In genomic region chr4:158906073-158906472, GRCh38 we compare ENCODE assay signal across 12 cellular contexts.
A peak's percentile ranks its signal among the peaks of the same experiment; 100 is the strongest.
DNase-seq lines count a peak whose midpoint lies in the region; ATAC-seq and TF ChIP-seq lines count a peak whose summit lies in the region.
"Had no signal": no experiment of that assay in that cellular context is flagged by ENCODE, and none has a peak within 500 bp of the region (broad histone marks: within the 10 kb centered on the region; RNA-seq: fewer than 3 reads in every experiment).

No MANE protein-coding gene starts in this region.

- H3K27ac Mint-ChIP-seq in activated CD4-positive, alpha-beta T cell treated with anti-CD3 and anti-CD28 coated beads, Interleukin-2, amount 10 ng/mL, durations not matched to agents 7 days and 5 days, result peak overlapping the region; percentile 79

- H3K36me3 ChIP-seq in transverse colon, result no peaks in the 10 kb centered on the region

- peak; percentile 90 for ATAC-seq in GM21576 (IDR thresholded peaks at IDR 0.05; ENCODE audit: unreplicated experiment)
- peak; percentile 77 for ATAC-seq in HG03378 (IDR thresholded peaks at IDR 0.05; ENCODE audit: unreplicated experiment)

- H3K36me3 Mint-ChIP-seq in activated CD4-positive, alpha-beta T cell treated with anti-CD3 and anti-CD28 coated beads, Interleukin-2, amount 10 ng/mL, durations not matched to agents 7 days and 5 days (ENCODE audit: low read depth), result peaks cover 27% of the 10 kb centered on the region
- H3K36me3 Mint-ChIP-seq: IgD-negative memory B cell had no signal

- DNase-seq in activated CD4-positive, alpha-beta T cell treated with anti-CD3 and anti-CD28 coated beads, Interleukin-2, amount 10 ng/mL, durations not matched to agents 7 days and 5 days, result peak; percentile 45
- DNase-seq in activated CD4-positive, alpha-beta T cell treated with anti-CD3 and anti-CD28 coated beads, Interleukin-2, amount 50 U/mL, for 1 hour, result no peak
- DNase-seq in lung microvascular endothelial cell (ENCODE audit: low read depth in 2 of 2) (peak; percentile 8 to 39), GM03348 (ENCODE audit: low spot score) (no peak), transverse colon (no peak), SIG-M5 treated with dmso at 0.1 percent for 504 hours (lab: John Stamatoyannopoulos, UW; ENCODE audit: unreplicated experiment) (no peak)
- DNase-seq: amygdala, NCI-H446, tibial artery had no signal

- no peak overlapping the region for H3K27ac ChIP-seq in transverse colon
- H3K27ac ChIP-seq: tibial artery had no signal

- TF ChIP-seq POLR2A in transverse colon (IDR thresholded peaks at IDR 0.05), result no peak

- H3K27me3 ChIP-seq in transverse colon, result no peaks in the 10 kb centered on the region
- H3K27me3 ChIP-seq: tibial artery had no signal

- no peaks in the 10 kb centered on the region for H3K27me3 Mint-ChIP-seq in activated CD4-positive, alpha-beta T cell treated with anti-CD3 and anti-CD28 coated beads, Interleukin-2, amount 10 ng/mL, durations not matched to agents 7 days and 5 days

- TF ChIP-seq CTCF in transverse colon (IDR thresholded peaks at IDR 0.05), result no peak

- CTCF ChIA-PET in activated CD4-positive, alpha-beta T cell treated with anti-CD3 and anti-CD28 coated beads, Interleukin-2, amount 10 ng/mL, durations not matched to agents 7 days and 5 days (lab: Charles Lee), result interaction anchor here (0.6 to 1.1 kb wide), 4 partner anchors 20 to 297 kb away, joined by 3 to 7 read pairs (median 4); no protein-coding TSS in a partner anchor

- TF ChIP-seq EP300 in transverse colon (IDR thresholded peaks at IDR 0.05; ENCODE audit: low read depth), result no peak

- H3K9me3 Mint-ChIP-seq in activated CD4-positive, alpha-beta T cell treated with anti-CD3 and anti-CD28 coated beads, Interleukin-2, amount 10 ng/mL, durations not matched to agents 7 days and 5 days, result no peaks in the 10 kb centered on the region

- intact Hi-C loops in transverse colon (cut with DNase I; ENCODE audit: low total_unique reads), result no loop called here

- peaks cover 28% of the 10 kb centered on the region for H3K4me1 Mint-ChIP-seq in activated CD4-positive, alpha-beta T cell treated with anti-CD3 and anti-CD28 coated beads, Interleukin-2, amount 10 ng/mL, durations not matched to agents 7 days and 5 days

- H3K4me1 ChIP-seq in transverse colon, result peaks cover 0 to 10% (median 7%) of the 10 kb centered on the region in 4 donors

- in situ Hi-C loops in transverse colon (cut with MboI; ENCODE audit: low pct_ligation_motif_present in 1 of 4, low pct_unique_long_range_greater_than_20kb in 1 of 4, low sequenced_read_pairs in 3 of 4), result no loop called here

- H3K4me3 ChIP-seq in transverse colon, result no peak overlapping the region
- H3K4me3 ChIP-seq: tibial artery had no signal

- no peaks in the 10 kb centered on the region for H3K9me3 ChIP-seq in transverse colon
- H3K9me3 ChIP-seq: tibial artery had no signal

- WGBS in transverse colon (ENCODE audit: low coverage in 1 of 2), 2 donors, result 38 to 52% methylated on average over 3 of the region's 3 CpGs

- H3K4me3 Mint-ChIP-seq in activated CD4-positive, alpha-beta T cell treated with anti-CD3 and anti-CD28 coated beads, Interleukin-2, amount 10 ng/mL, durations not matched to agents 7 days and 5 days, result no peak overlapping the region
- H3K4me3 Mint-ChIP-seq: IgD-negative memory B cell had no signal

- POLR2A ChIA-PET in activated CD4-positive, alpha-beta T cell treated with anti-CD3 and anti-CD28 coated beads, Interleukin-2, amount 10 ng/mL, durations not matched to agents 7 days and 5 days (lab: Charles Lee), result no interaction called here

Comparison
In these comparisons a context has a peak if more than half of its experiments do, and no peak if none do; other contexts are left out.
1. DNase-seq: peak in activated CD4-positive, alpha-beta T cell treated with anti-CD3 and anti-CD28 coated beads, Interleukin-2, amount 10 ng/mL, durations not matched to agents 7 days and 5 days (single experiment) and lung microvascular endothelial cell (2 of 2); none in activated CD4-positive, alpha-beta T cell treated with anti-CD3 and anti-CD28 coated beads, Interleukin-2, amount 50 U/mL, for 1 hour (single experiment), GM03348 (single experiment), transverse colon (single experiment) and SIG-M5 treated with dmso at 0.1 percent for 504 hours (single experiment).